Comparison of ENCODE assay signal across 18 cellular contexts in genomic region chr1:62978056-62978455, GRCh38.
A peak's percentile ranks its signal among the peaks of the same experiment; 100 is the strongest.
DNase-seq lines count a peak whose midpoint lies in the region; ATAC-seq and TF ChIP-seq lines count a peak whose summit lies in the region.
"Had no signal": no experiment of that assay in that cellular context is flagged by ENCODE, and none has a peak within 500 bp of the region (broad histone marks: within the 10 kb centered on the region; RNA-seq: fewer than 3 reads in every experiment).

No MANE protein-coding gene starts in this region.

- H3K9me3 ChIP-seq in endodermal cell (ENCODE audit: control insufficient read depth, low read length) (no peaks in the 10 kb centered on the region), psoas muscle (no peaks in the 10 kb centered on the region)
- H3K9me3 ChIP-seq: BLaER1, HAP-1 had no signal

- H3K9me3 Mint-ChIP-seq in endodermal cell, result no peaks in the 10 kb centered on the region
- H3K9me3 Mint-ChIP-seq in progenitor cell of endocrine pancreas (ENCODE audit: low read depth), result no peaks in the 10 kb centered on the region
- H3K9me3 Mint-ChIP-seq: CD4-positive, alpha-beta T cell; CD8-positive, alpha-beta memory T cell; HFFc6 had no signal

- H3K4me1 Mint-ChIP-seq in endodermal cell, result peaks cover 19% of the 10 kb centered on the region
- H3K4me1 Mint-ChIP-seq in progenitor cell of endocrine pancreas (ENCODE audit: low read depth), result peaks cover 22% of the 10 kb centered on the region
- H3K4me1 Mint-ChIP-seq: B cell; CD8-positive, alpha-beta memory T cell had no signal

- H3K4me3 Mint-ChIP-seq in endodermal cell, result no peak overlapping the region
- no peak overlapping the region for H3K4me3 Mint-ChIP-seq in progenitor cell of endocrine pancreas (ENCODE audit: low read depth)
- H3K4me3 Mint-ChIP-seq: B cell; CD4-positive, alpha-beta T cell; CD8-positive, alpha-beta memory T cell; HFFc6 had no signal

- H3K36me3 ChIP-seq in endodermal cell (ENCODE audit: control insufficient read depth, insufficient read depth, low read length), result no peaks in the 10 kb centered on the region
- no peaks in the 10 kb centered on the region for H3K36me3 ChIP-seq in psoas muscle (ENCODE audit: insufficient read depth in 1 of 2, low read depth in 1 of 2)
- H3K36me3 ChIP-seq: BLaER1, HAP-1 had no signal

- H3K27ac Mint-ChIP-seq in endodermal cell, result peak overlapping the region; percentile 14
- H3K27ac Mint-ChIP-seq in progenitor cell of endocrine pancreas, result peak overlapping the region; percentile 34
- H3K27ac Mint-ChIP-seq: B cell; CD4-positive, alpha-beta T cell; CD8-positive, alpha-beta memory T cell; HFFc6 had no signal

- H3K9ac ChIP-seq in endodermal cell (ENCODE audit: extremely low read depth, low read length, poor library complexity, severe bottlenecking), result no peak overlapping the region
- H3K9ac ChIP-seq: BLaER1 had no signal

- no peak for TF ChIP-seq CTCF in endodermal cell (conservative IDR thresholded peaks at IDR 0.05)
- TF ChIP-seq CTCF in progenitor cell of endocrine pancreas (IDR thresholded peaks at IDR 0.05; ENCODE audit: unreplicated experiment), result no peak
- TF ChIP-seq CTCF in psoas muscle (IDR thresholded peaks at IDR 0.05), result no peak

- DNase-seq in NCI-H82 (lab: John Stamatoyannopoulos, UW) (peak; percentile 90), endodermal cell (peak; percentile 33), progenitor cell of endocrine pancreas (ENCODE audit: low spot score, unreplicated experiment) (no peak), D341Med (ENCODE audit: low spot score) (no peak), psoas muscle (no peak)
- no peak for DNase-seq in activated naive CD4-positive, alpha-beta T cell treated with Interleukin-2 at 50 U/mL for 16 hours
- DNase-seq: Calu3; CD4-positive, alpha-beta T cell; CD8-positive, alpha-beta memory T cell; COR-L47; DMS153; DND-41; GOT3; HFFc6 had no signal

- H3K27ac ChIP-seq in endodermal cell (ENCODE audit: low read depth, low read length) (no peak overlapping the region), psoas muscle (no peak overlapping the region)
- H3K27ac ChIP-seq: BLaER1, C4-2B had no signal

- H3K4me1 ChIP-seq in endodermal cell (ENCODE audit: control insufficient read depth, insufficient read depth, low read length), result peaks cover 15% of the 10 kb centered on the region
- H3K4me1 ChIP-seq in psoas muscle, result no peaks in the 10 kb centered on the region
- H3K4me1 ChIP-seq: BLaER1 had no signal

- H3K4me3 ChIP-seq in endodermal cell (ENCODE audit: low read length) (no peak overlapping the region), psoas muscle (no peak overlapping the region)
- H3K4me3 ChIP-seq: BLaER1, HAP-1 had no signal

- H3K27me3 Mint-ChIP-seq in endodermal cell (ENCODE audit: insufficient read depth) (peaks cover 3% of the 10 kb centered on the region), progenitor cell of endocrine pancreas (no peaks in the 10 kb centered on the region)

- H3K27me3 ChIP-seq in endodermal cell (ENCODE audit: control insufficient read depth, insufficient read depth, low read length, poor library complexity, severe bottlenecking), result no peaks in the 10 kb centered on the region
- H3K27me3 ChIP-seq in psoas muscle (ENCODE audit: insufficient read depth in 3 of 3, low read length in 2 of 3), result peaks cover 0 to 2% (median under 1%) of the 10 kb centered on the region in 3 donors
- H3K27me3 ChIP-seq: BLaER1 had no signal

- H3K36me3 Mint-ChIP-seq in endodermal cell (ENCODE audit: low read depth) (no peaks in the 10 kb centered on the region), progenitor cell of endocrine pancreas (ENCODE audit: insufficient read depth) (no peaks in the 10 kb centered on the region)
- H3K36me3 Mint-ChIP-seq: CD8-positive, alpha-beta memory T cell had no signal

- 85 to 90% methylated on average over 7 of the region's 7 CpGs for WGBS in endodermal cell (ENCODE audit: insufficient coverage in 1 of 2, insufficient read length in 1 of 2), 2 experiments
- 48 to 56% (median 49%) methylated on average over 7 of the region's 7 CpGs for WGBS in psoas muscle, 3 donors

- intact Hi-C loops in psoas muscle (cut with DNase I), result no loop called here

- ATAC-seq in psoas muscle, result no peak

Comparison
In these comparisons a context has a peak if more than half of its experiments do, and no peak if none do; other contexts are left out.
1. DNase-seq: peak in NCI-H82 (single experiment) and endodermal cell (single experiment); none in progenitor cell of endocrine pancreas (single experiment), D341Med (single experiment), activated naive CD4-positive, alpha-beta T cell treated with Interleukin-2 at 50 U/mL for 16 hours (single experiment) and psoas muscle (0 of 2).